14 cellular contexts compared by ENCODE assay signal in genomic region chr4:79065262-79065661, GRCh38.
A peak's percentile ranks its signal among the peaks of the same experiment; 100 is the strongest.
DNase-seq lines count a peak whose midpoint lies in the region; ATAC-seq and TF ChIP-seq lines count a peak whose summit lies in the region.
"Had no signal": no experiment of that assay in that cellular context is flagged by ENCODE, and none has a peak within 500 bp of the region (broad histone marks: within the 10 kb centered on the region; RNA-seq: fewer than 3 reads in every experiment).

No MANE protein-coding gene starts in this region.

- H3K9me2 ChIP-seq in MM.1S (replicated peaks; ENCODE audit: insufficient read depth, low read length): no peaks in the 10 kb centered on the region

- H3K4me3 ChIP-seq in MM.1S (ENCODE audit: low read length): peak overlapping the region; percentile 16
- H3K4me3 ChIP-seq in adipocyte (ENCODE audit: low read length): peak overlapping the region; percentile 43
- no peak overlapping the region for H3K4me3 ChIP-seq in gastrocnemius medialis

- ATAC-seq in Right ventricle myocardium inferior: peak; percentile 54
- peak; percentile 80 to 88 for ATAC-seq in gastrocnemius medialis

- peaks cover 19% of the 10 kb centered on the region for H3F3A ChIP-seq in MM.1S (ENCODE audit: insufficient read depth, low read length)

- intact Hi-C loops in Right ventricle myocardium inferior (cut with DNase I): no loop called here
- intact Hi-C loops in cardiac septum (cut with DNase I): no loop called here
- intact Hi-C loops in gastrocnemius medialis (cut with DNase I; ENCODE audit: low total_unique reads): no loop called here

- H4K20me1 ChIP-seq in MM.1S (ENCODE audit: insufficient read depth, low read length): no peaks in the 10 kb centered on the region

- H3K4me1 ChIP-seq in MM.1S (ENCODE audit: low read length): peaks cover 36% of the 10 kb centered on the region
- peaks cover 6% of the 10 kb centered on the region for H3K4me1 ChIP-seq in adipocyte (ENCODE audit: control insufficient read depth, insufficient read depth, low read length)
- no peaks in the 10 kb centered on the region for H3K4me1 ChIP-seq in gastrocnemius medialis

- peak overlapping the region; percentile 85 for H3K4me2 ChIP-seq in MM.1S (ENCODE audit: low read depth, low read length)

- H2AFZ ChIP-seq in MM.1S (ENCODE audit: low read length): peak overlapping the region; percentile 41

- H3K9me3 ChIP-seq in MM.1S (replicated peaks; ENCODE audit: insufficient read depth, low read length): no peaks in the 10 kb centered on the region
- H3K9me3 ChIP-seq in adipocyte (ENCODE audit: control insufficient read depth, low read length): no peaks in the 10 kb centered on the region
- H3K9me3 ChIP-seq in gastrocnemius medialis: no peaks in the 10 kb centered on the region

- H3K27ac ChIP-seq in MM.1S (ENCODE audit: low read length) (peak overlapping the region; percentile 82), gastrocnemius medialis (peak overlapping the region in 1 of 4 donors; percentile 2)

- TF ChIP-seq POLR2A in gastrocnemius medialis (IDR thresholded peaks at IDR 0.05): no peak

- TF ChIP-seq CTCF in MM.1S (IDR thresholded peaks at IDR 0.05; ENCODE audit: low read length) (no peak), gastrocnemius medialis (IDR thresholded peaks at IDR 0.05 in 4 of 5, conservative IDR thresholded peaks at IDR 0.05 in 1 of 5) (no peak)

- peak overlapping the region; percentile 49 for H3K9ac ChIP-seq in MM.1S (ENCODE audit: low read length)
- no peak overlapping the region for H3K9ac ChIP-seq in adipocyte (ENCODE audit: low read length)

- H3K27me3 ChIP-seq in MM.1S (replicated peaks; ENCODE audit: insufficient read depth, low read length) (no peaks in the 10 kb centered on the region), adipocyte (replicated peaks; ENCODE audit: control insufficient read depth, insufficient read depth, low read length) (no peaks in the 10 kb centered on the region), gastrocnemius medialis (no peaks in the 10 kb centered on the region)

- H3K36me3 ChIP-seq in MM.1S (replicated peaks; ENCODE audit: insufficient read depth, low read length) (no peaks in the 10 kb centered on the region), adipocyte (ENCODE audit: control insufficient read depth, insufficient read depth, low read length, severe bottlenecking) (no peaks in the 10 kb centered on the region), gastrocnemius medialis (no peaks in the 10 kb centered on the region)

- H3K79me2 ChIP-seq in MM.1S (ENCODE audit: low read length): no peaks in the 10 kb centered on the region

- in situ Hi-C loops in gastrocnemius medialis (cut with MboI; ENCODE audit: low sequenced_read_pairs in 4 of 4): no loop called here

- DNase-seq in Right ventricle myocardium inferior (ENCODE audit: missing footprints): no peak
- no peak for DNase-seq in cardiac septum (ENCODE audit: low spot score)
- DNase-seq in MM.1S: peak; percentile 59
- DNase-seq in adipocyte (ENCODE audit: low read depth): no peak
- peak; percentile 13 to 49 for DNase-seq in gastrocnemius medialis
- DNase-seq in DMS53 (lab: John Stamatoyannopoulos, UW): no peak
- DNase-seq in D341Med (ENCODE audit: low spot score): no peak
- no peak for DNase-seq in NOMO-1 treated with DMSO at 0.1 percent for 48 hours (lab: John Stamatoyannopoulos, UW; ENCODE audit: unreplicated experiment)
- DNase-seq: 8988T, C1 segment of cervical spinal cord, HFFc6, NCI-H1436, NCI-H2081, NCI-H524 had no signal

Comparison
In these comparisons a context has a peak if more than half of its experiments do, and no peak if none do; other contexts are left out.
1. DNase-seq: peak in MM.1S (single experiment) and gastrocnemius medialis (2 of 2); none in Right ventricle myocardium inferior (single experiment), cardiac septum (single experiment), adipocyte (single experiment), DMS53 (single experiment), D341Med (single experiment) and NOMO-1 treated with DMSO at 0.1 percent for 48 hours (single experiment).
2. H3K4me3 ChIP-seq: peak in MM.1S (single experiment) and adipocyte (single experiment); none in gastrocnemius medialis (0 of 4).